Comparison of ENCODE assay signal across 18 cellular contexts in genomic region chr1:5495596-5496410, GRCh38.
DNase-seq lines count a peak whose midpoint lies in the region; ATAC-seq and TF ChIP-seq lines count a peak whose summit lies in the region.
"Had no signal": no experiment of that assay in that cellular context is flagged by ENCODE, and none has a peak within 500 bp of the region (broad histone marks: within the 10 kb centered on the region; RNA-seq: fewer than 3 reads in every experiment).

No MANE protein-coding gene starts in this region.

- in situ Hi-C loops in mammary epithelial cell (cut with MboI; ENCODE audit: low sequenced_read_pairs in 2 of 2) = no loop called here

- no peak for TF ChIP-seq CTCF in breast epithelium (IDR thresholded peaks at IDR 0.05)
- TF ChIP-seq CTCF in mammary epithelial cell (conservative IDR thresholded peaks at IDR 0.05 in 1 of 2, IDR thresholded peaks at IDR 0.05 in 1 of 2; ENCODE audit: extremely low read depth in 1 of 2, insufficient read depth in 1 of 2, low read depth in 1 of 2, low read length in 2 of 2) = no peak
- TF ChIP-seq CTCF in chondrocyte (IDR thresholded peaks at IDR 0.05) = no peak

- H3K36me3 ChIP-seq in breast epithelium (no peaks in the 10 kb centered on the region), mammary epithelial cell (ENCODE audit: insufficient read depth, low read length) (no peaks in the 10 kb centered on the region)
- H3K36me3 ChIP-seq: BLaER1, HAP-1 had no signal

- peaks cover 9% of the 10 kb centered on the region for H3K27me3 Mint-ChIP-seq in chondrocyte (ENCODE audit: low read depth)
- H3K27me3 Mint-ChIP-seq: CD4-positive, CD25-positive, alpha-beta regulatory T cell had no signal

- DNase-seq in breast epithelium (ENCODE audit: low spot score in 2 of 2) (no peak), mammary epithelial cell (no peak), chondrocyte (ENCODE audit: low spot score) (peak; percentile 47), sciatic nerve (ENCODE audit: low spot score) (no peak), GOT3 (lab: John Stamatoyannopoulos, UW) (no peak)
- DNase-seq: Caco-2; CD4-positive, CD25-positive, alpha-beta regulatory T cell; CD8-positive, alpha-beta T cell; DMS153; DND-41; HFFc6 had no signal

- H3K27ac Mint-ChIP-seq in chondrocyte (ENCODE audit: unreplicated experiment) = no peak overlapping the region
- H3K27ac Mint-ChIP-seq: B cell; CD4-positive, CD25-positive, alpha-beta regulatory T cell; CD8-positive, alpha-beta T cell; GM23338; HFFc6 had no signal

- intact Hi-C loops in breast epithelium (cut with DNase I; ENCODE audit: low total_unique reads) (loop anchor here (2.0 kb wide), 1 partner anchor 71 kb away; no protein-coding TSS in a partner anchor), mammary epithelial cell (cut with micrococcal nuclease) (no loop called here), sciatic nerve (cut with DNase I) (no loop called here)

- H3K4me2 ChIP-seq in mammary epithelial cell (ENCODE audit: insufficient read depth, low read depth, low read length) = no peak overlapping the region
- H3K4me2 ChIP-seq: BLaER1, GM23338 had no signal

- TF ChIP-seq POLR2A in breast epithelium (IDR thresholded peaks at IDR 0.05) = no peak

- peak overlapping the region; percentile 68 to 72 for H3K27ac ChIP-seq in breast epithelium
- H3K27ac ChIP-seq in mammary epithelial cell (ENCODE audit: insufficient read depth, low read depth, low read length) = no peak overlapping the region
- H3K27ac ChIP-seq: 22Rv1, BLaER1, C4-2B had no signal

- H3K9ac ChIP-seq in mammary epithelial cell (ENCODE audit: insufficient read depth, low read length) = no peak overlapping the region
- H3K9ac ChIP-seq: BLaER1 had no signal

- 65% methylated on average over 15 of the region's 16 CpGs for WGBS in mammary epithelial cell (ENCODE audit: low coverage, missing lambda C conversion rate)

- H2AFZ ChIP-seq in mammary epithelial cell (ENCODE audit: low read depth, low read length) = no peak overlapping the region
- H2AFZ ChIP-seq: GM23338 had no signal

- ATAC-seq in sciatic nerve (peak; percentile 47), HG03039 (IDR thresholded peaks at IDR 0.05; ENCODE audit: unreplicated experiment) (no peak)
- ATAC-seq: CD8-positive, alpha-beta T cell; GM23338 had no signal

- H3K4me3 ChIP-seq in breast epithelium (no peak overlapping the region), mammary epithelial cell (replicated peaks in 1 of 3; ENCODE audit: insufficient read depth in 1 of 3, low read depth in 2 of 3, low read length in 3 of 3) (no peak overlapping the region)
- H3K4me3 ChIP-seq: BLaER1, GM23338, HAP-1 had no signal

- H4K20me1 ChIP-seq in mammary epithelial cell (ENCODE audit: insufficient read depth, low read length) = no peaks in the 10 kb centered on the region
- H4K20me1 ChIP-seq: BLaER1 had no signal

- dilution Hi-C loops in mammary epithelial cell (cut with HindIII; ENCODE audit: low sequenced_read_pairs) = loop anchor here (5.0 kb wide), 1 partner anchor 86 kb away; no protein-coding TSS in a partner anchor

- H3K9me3 ChIP-seq in breast epithelium (no peaks in the 10 kb centered on the region), mammary epithelial cell (replicated peaks; ENCODE audit: insufficient read depth, low read length) (peaks cover 7% of the 10 kb centered on the region)
- H3K9me3 ChIP-seq: BLaER1, Caco-2, HAP-1 had no signal

- no peaks in the 10 kb centered on the region for H3K4me1 Mint-ChIP-seq in chondrocyte (ENCODE audit: low read depth)
- H3K4me1 Mint-ChIP-seq: B cell had no signal

- H3K79me2 ChIP-seq in mammary epithelial cell (ENCODE audit: insufficient read depth, low read length) = no peaks in the 10 kb centered on the region

- H3K4me1 ChIP-seq in breast epithelium (peaks cover 0 to 15% of the 10 kb centered on the region in 2 donors), mammary epithelial cell (ENCODE audit: insufficient read depth, low read length) (no peaks in the 10 kb centered on the region)
- H3K4me1 ChIP-seq: Caco-2, HAP-1 had no signal

- H3K9me3 Mint-ChIP-seq in chondrocyte (ENCODE audit: low read depth) = peaks cover 4% of the 10 kb centered on the region
- H3K9me3 Mint-ChIP-seq: CD4-positive, CD25-positive, alpha-beta regulatory T cell; CD8-positive, alpha-beta T cell; GM23338 had no signal

- H3K27me3 ChIP-seq in breast epithelium = peaks cover 0 to 16% of the 10 kb centered on the region in 2 donors
- H3K27me3 ChIP-seq in mammary epithelial cell (ENCODE audit: insufficient read depth, low read length) = no peaks in the 10 kb centered on the region
- H3K27me3 ChIP-seq: BLaER1 had no signal

- no peaks in the 10 kb centered on the region for H3K36me3 Mint-ChIP-seq in chondrocyte (ENCODE audit: low read depth)
- H3K36me3 Mint-ChIP-seq: CD4-positive, CD25-positive, alpha-beta regulatory T cell; CD8-positive, alpha-beta T cell had no signal

- H3K4me3 Mint-ChIP-seq in chondrocyte (ENCODE audit: unreplicated experiment) = no peak overlapping the region
- H3K4me3 Mint-ChIP-seq: B cell; CD4-positive, CD25-positive, alpha-beta regulatory T cell; CD8-positive, alpha-beta T cell; GM23338; HFFc6 had no signal

- BruUV-seq in mammary epithelial cell (replicated peaks; lab: Mats Ljungman, UMichigan) = no TSS peak

- CTCF ChIA-PET in mammary epithelial cell (lab: Charles Lee; ENCODE audit: low non-redundant PET) = no interaction called here
